In genomic region chr10:127579640-127580039, GRCh38 we compare ENCODE assay signal across 20 cellular contexts. TPM values are rescaled to one million over a fixed set of nuclear protein-coding genes. Genes with fewer than 3 reads are reported as not detected.
A peak's percentile ranks its signal among the peaks of the same experiment; 100 is the strongest.
DNase-seq lines count a peak whose midpoint lies in the region; TF ChIP-seq lines count a peak whose summit lies in the region.
"Had no signal": no experiment of that assay in that cellular context is flagged by ENCODE, and none has a peak within 500 bp of the region (broad histone marks: within the 10 kb centered on the region; RNA-seq: fewer than 3 reads in every experiment).

No MANE protein-coding gene starts in this region.

- no peaks in the 10 kb centered on the region for H3K9me3 Mint-ChIP-seq in nephron
- H3K9me3 Mint-ChIP-seq: GM23338 had no signal

- DNase-seq in ACHN (peak; percentile 98), epithelial cell of proximal tubule (ENCODE audit: low read depth) (peak; percentile 81), kidney glomerular epithelial cell (lab: John Stamatoyannopoulos, UW) (peak; percentile 65), nucleus accumbens (lab: John Stamatoyannopoulos, UW) (no peak), AG08396 (ENCODE audit: low spot score) (no peak), NCI-H1694 (lab: John Stamatoyannopoulos, UW) (no peak)
- DNase-seq in effector CD8-positive, alpha-beta T cell (lab: John Stamatoyannopoulos, UW): no peak
- DNase-seq: BE2C; C1 segment of cervical spinal cord; Caco-2; CD4-positive, CD25-positive, alpha-beta regulatory T cell; CD8-positive, alpha-beta memory T cell; DMS153; DMS79 treated with DMSO at 0.1 percent for 48 hours; GF-D8; HCEC 1CT had no signal

- peaks cover 8% of the 10 kb centered on the region for H3K27me3 Mint-ChIP-seq in nephron (ENCODE audit: low read depth)
- H3K27me3 Mint-ChIP-seq: CD4-positive, CD25-positive, alpha-beta regulatory T cell had no signal

- peak overlapping the region in 2 of 3 experiments; percentile 5 to 26 for H3K27ac Mint-ChIP-seq in nephron
- H3K27ac Mint-ChIP-seq: CD4-positive, CD25-positive, alpha-beta regulatory T cell; CD8-positive, alpha-beta memory T cell; GM23338 had no signal

- no peaks in the 10 kb centered on the region for H3K36me3 Mint-ChIP-seq in nephron (ENCODE audit: low read depth)
- H3K36me3 Mint-ChIP-seq: CD4-positive, CD25-positive, alpha-beta regulatory T cell; CD8-positive, alpha-beta memory T cell had no signal

- H3K4me1 Mint-ChIP-seq in nephron: peaks cover 12% of the 10 kb centered on the region
- H3K4me1 Mint-ChIP-seq: CD4-positive, CD25-positive, alpha-beta regulatory T cell; CD8-positive, alpha-beta memory T cell; GM23338 had no signal

- H3K4me3 ChIP-seq in epithelial cell of proximal tubule (ENCODE audit: low read depth, low read length): peak overlapping the region; percentile 26
- H3K4me3 ChIP-seq: A549, GM23338 had no signal

- no peak overlapping the region for H3K4me3 Mint-ChIP-seq in nephron
- H3K4me3 Mint-ChIP-seq: CD4-positive, CD25-positive, alpha-beta regulatory T cell; CD8-positive, alpha-beta memory T cell; GM23338 had no signal

- TF ChIP-seq CTCF in epithelial cell of proximal tubule (conservative IDR thresholded peaks at IDR 0.05; ENCODE audit: low read depth, low read length): no peak
- TF ChIP-seq CTCF in nephron (IDR thresholded peaks at IDR 0.05; ENCODE audit: unreplicated experiment in 3 of 3): no peak

- in situ Hi-C loops in ACHN (cut with HindIII; ENCODE audit: low pct_ligation_motif_present, low pct_unique_long_range_greater_than_20kb, low sequenced_read_pairs): no loop called here

RNA-seq across cellular contexts. Expression of gene NPS, which starts 30.5 kb away (rescaled TPM):
- not detected in 2 replicates for total RNA-seq in epithelial cell of proximal tubule
- total RNA-seq: Caco-2; CD4-positive, CD25-positive, alpha-beta regulatory T cell; CD8-positive, alpha-beta memory T cell; GM23338; HT-29 had no signal

Comparison
In these comparisons a context has a peak if more than half of its experiments do, and no peak if none do; other contexts are left out.
1. DNase-seq: peak in ACHN (single experiment), epithelial cell of proximal tubule (single experiment) and kidney glomerular epithelial cell (single experiment); none in nucleus accumbens (0 of 56), AG08396 (single experiment), NCI-H1694 (single experiment) and effector CD8-positive, alpha-beta T cell (single experiment).